Comparison of ENCODE assay signal across 17 cellular contexts in the genomic region with DNA sequence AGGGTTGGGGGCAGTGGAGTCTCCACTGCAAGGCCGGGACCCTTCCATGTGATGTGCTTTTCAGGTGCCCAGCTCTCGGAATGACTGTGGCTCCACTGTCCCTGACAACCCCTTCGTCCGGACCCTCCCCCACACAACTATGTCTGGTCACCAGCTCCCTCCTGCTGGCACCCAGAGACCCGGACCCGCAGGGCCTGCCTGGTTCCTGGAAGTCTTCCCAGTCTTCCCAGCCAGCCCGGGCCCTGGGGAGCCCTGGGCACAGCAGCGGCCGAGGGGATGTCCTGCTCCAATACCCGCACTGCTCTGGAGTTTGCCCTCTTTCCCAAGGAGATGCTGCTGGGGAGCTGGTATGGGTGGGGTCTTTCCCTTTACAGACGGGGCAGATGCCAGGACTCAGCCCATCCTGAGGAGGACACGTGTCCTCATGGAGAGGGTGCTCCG. TPM values are rescaled to one million over a fixed set of nuclear protein-coding genes. Genes with fewer than 3 reads are reported as not detected.
DNase-seq lines count a peak whose midpoint lies in the region; ATAC-seq, FAIRE-seq and TF ChIP-seq lines count a peak whose summit lies in the region.
"Had no signal": no experiment of that assay in that cellular context is flagged by ENCODE, and none has a peak within 500 bp of the region (broad histone marks: within the 10 kb centered on the region; RNA-seq: fewer than 3 reads in every experiment).

No MANE protein-coding gene starts in this region.

- BruUV-seq in HepG2 (replicated peaks; lab: Mats Ljungman, UMichigan) = no TSS peak

- H4K20me1 ChIP-seq in HepG2 (ENCODE audit: insufficient read depth, low read length) = no peaks in the 10 kb centered on the region

- in situ Hi-C loops in HepG2 (cut with HindIII; ENCODE audit: extremely low pct_ligation_motif_present, low pct_unique_long_range_greater_than_20kb) = no loop called here

- H3K79me2 ChIP-seq in HepG2 (ENCODE audit: insufficient read depth, low read length) = peaks cover 8% of the 10 kb centered on the region

- 97% methylated on average over 5 of the region's 13 CpGs for WGBS in esophagus muscularis mucosa
- WGBS in HepG2 (ENCODE audit: low lambda C conversion rate) = 95% methylated on average over 8 of the region's 13 CpGs

- POLR2A ChIA-PET in HepG2 (lab: Yijun Ruan, JAX) = no interaction called here

- DNase-seq in activated CD8-positive, alpha-beta memory T cell treated with anti-CD3 and anti-CD28 coated beads, Interleukin-2, amount 50 U/mL, for 4 hours = peak; percentile 13
- DNase-seq in activated CD8-positive, alpha-beta memory T cell treated with anti-CD3 and anti-CD28 coated beads for 24 hours = no peak
- DNase-seq in caudate nucleus (lab: John Stamatoyannopoulos, UW) = no peak
- DNase-seq in esophagus muscularis mucosa (ENCODE audit: extremely low spot score) = peak; percentile 57
- peak; percentile 60 for DNase-seq in upper lobe of right lung
- DNase-seq in NCI-H226 = no peak
- no peak for DNase-seq in NCI-H345 treated with DMSO at 0.1 percent for 48 hours (lab: John Stamatoyannopoulos, UW; ENCODE audit: unreplicated experiment)
- no peak for DNase-seq in HepG2 (ENCODE audit: low spot score)
- DNase-seq: 8988T, DMS153, GF-D8, KG1, MV-4-11, NCI-H187, NCI-H2227 treated with DMSO at 0.1 percent for 48 hours had no signal

- H2AFZ ChIP-seq in HepG2 (ENCODE audit: low read length) = no peak overlapping the region

- TF ChIP-seq POLR2A in esophagus muscularis mucosa (IDR thresholded peaks at IDR 0.05; ENCODE audit: low read depth) = no peak
- TF ChIP-seq POLR2A in HepG2 (IDR thresholded peaks at IDR 0.05; ENCODE audit: insufficient read depth in 1 of 2, low read depth in 2 of 2, low read length in 2 of 2) = no peak

- CTCF ChIA-PET in HepG2 (lab: Yijun Ruan, JAX; ENCODE audit: low intra/inter-chr PET ratio, low total read pairs) = no interaction called here

- intact Hi-C loops in esophagus muscularis mucosa (cut with DNase I) (no loop called here), upper lobe of right lung (cut with DNase I) (loop anchor here (10.0 kb wide), 1 partner anchor 64 kb away; no protein-coding TSS in a partner anchor), HepG2 (cut with micrococcal nuclease; ENCODE audit: unreplicated experiment) (no loop called here)

- H3K4me2 ChIP-seq in HepG2 (ENCODE audit: low read depth, low read length) = no peak overlapping the region

- TF ChIP-seq CTCF in esophagus muscularis mucosa (IDR thresholded peaks at IDR 0.05) (no peak), upper lobe of right lung (IDR thresholded peaks at IDR 0.05) (no peak), HepG2 (CRISPR knock-in tag; IDR thresholded peaks at IDR 0.05) (no peak)

- H3K27me3 ChIP-seq in esophagus muscularis mucosa (no peaks in the 10 kb centered on the region), upper lobe of right lung (no peaks in the 10 kb centered on the region), HepG2 (ENCODE audit: control insufficient read depth in 1 of 2, insufficient read depth in 2 of 2, low read length in 2 of 2) (no peaks in the 10 kb centered on the region)

- peaks cover 0 to 22% (median 20%) of the 10 kb centered on the region in 4 donors for H3K36me3 ChIP-seq in esophagus muscularis mucosa
- H3K36me3 ChIP-seq in upper lobe of right lung = no peaks in the 10 kb centered on the region
- peaks cover 3 to 24% of the 10 kb centered on the region in 2 experiments; a peak in 3 of 5 replicates for H3K36me3 ChIP-seq in HepG2 (replicated peaks in 1 of 2; ENCODE audit: control insufficient read depth in 1 of 2, insufficient read depth in 2 of 2, low read length in 2 of 2)

- H3K4me3 ChIP-seq in esophagus muscularis mucosa (no peak overlapping the region), upper lobe of right lung (no peak overlapping the region), HepG2 (replicated peaks in 1 of 3; ENCODE audit: insufficient read depth in 1 of 3, low read depth in 2 of 3, low read length in 3 of 3) (no peak overlapping the region)

- H3K27ac ChIP-seq in caudate nucleus (ENCODE audit: low read depth, low read length) (peak overlapping the region; percentile 87), esophagus muscularis mucosa (replicated peaks in 1 of 4) (no peak overlapping the region), upper lobe of right lung (no peak overlapping the region), HepG2 (ENCODE audit: extremely low read length, insufficient read depth, low read length) (no peak overlapping the region)

- H3K4me1 ChIP-seq in esophagus muscularis mucosa = peaks cover 34 to 51% (median 43%) of the 10 kb centered on the region in 4 donors
- peaks cover 10% of the 10 kb centered on the region for H3K4me1 ChIP-seq in upper lobe of right lung
- H3K4me1 ChIP-seq in HepG2 (ENCODE audit: insufficient read depth, low read length) = peaks cover 41% of the 10 kb centered on the region

- TF ChIP-seq RAD21 in HepG2 (CRISPR knock-in tag; IDR thresholded peaks at IDR 0.05) = no peak

- no peaks in the 10 kb centered on the region for H3K9me3 ChIP-seq in esophagus muscularis mucosa
- H3K9me3 ChIP-seq in upper lobe of right lung = no peaks in the 10 kb centered on the region
- H3K9me3 ChIP-seq in HepG2 (ENCODE audit: low read length) = no peaks in the 10 kb centered on the region

- no peak for ATAC-seq in upper lobe of right lung
- ATAC-seq in HepG2 = no peak
- ATAC-seq: HCT116, Panc1 had no signal

- no peak for FAIRE-seq in HepG2 (lab: Jason Lieb, UNC)

- TF ChIP-seq EP300 in esophagus muscularis mucosa (IDR thresholded peaks at IDR 0.05) (no peak), HepG2 (IDR thresholded peaks at IDR 0.05; ENCODE audit: low read depth in 2 of 2, low read length in 2 of 2) (no peak), HepG2 (CRISPR knock-in tag; IDR thresholded peaks at IDR 0.05; ENCODE audit: borderline replicate concordance) (no peak)

- H3K9ac ChIP-seq in HepG2 (ENCODE audit: insufficient read depth, low read depth, low read length) = no peak overlapping the region

TF ChIP-seq in HepG2, 621 proteins besides CTCF, POLR2A, EP300 and RAD21 (continues in another document):
- TF ChIP-seq ZNF766 (CRISPR knock-in tag; IDR thresholded peaks at IDR 0.05; ENCODE audit: borderline replicate concordance) (no peak), FOXO1 (CRISPR knock-in tag; IDR thresholded peaks at IDR 0.05) (no peak)

RNA-seq across cellular contexts. Expression of gene ATP6V0E2, which starts 5.5 kb away (rescaled TPM):
- total RNA-seq in esophagus muscularis mucosa = 10 to 100 TPM; 17.9 to 55.1 (median 32.7) TPM
- total RNA-seq in upper lobe of right lung = 19.6 TPM
- total RNA-seq in HepG2 (2016; rRNA removed; fragmentation: Illumina TruSeq; extraction: Trizol) = 142 and 203 TPM in 2 replicates
- total RNA-seq in HepG2 (2016; cell fraction: cytosol; rRNA removed; fragmentation: Illumina TruSeq; extraction: Trizol; ENCODE audit: low read depth) = 120 and 162 TPM in 2 replicates
- total RNA-seq in HepG2 (2016; cell fraction: insoluble cytoplasmic fraction; rRNA removed; fragmentation: Illumina TruSeq; extraction: Trizol) = 117 and 216 TPM in 2 replicates
- total RNA-seq in HepG2 (2016; cell fraction: membrane; rRNA removed; fragmentation: Illumina TruSeq; extraction: Trizol) = 244 and 302 TPM in 2 replicates
- 121 and 139 TPM in 2 replicates for total RNA-seq in HepG2 (2016; cell fraction: nucleus; rRNA removed; fragmentation: Illumina TruSeq; extraction: Trizol)
- 32.9 and 36.8 TPM in 2 replicates for polyA plus RNA-seq in HepG2 (2011; rRNA removed)
- polyA plus RNA-seq in HepG2 (2011; cell fraction: cytosol; rRNA removed) = 39.7 and 73.9 TPM in 2 replicates
- polyA plus RNA-seq in HepG2 (2011; cell fraction: nucleus; rRNA removed) = 47.4 and 51.5 TPM in 2 replicates
- polyA plus RNA-seq in HepG2 (2012) = 44.9 and 47.0 TPM in 2 replicates
- 173 and 241 TPM in 2 replicates for polyA plus RNA-seq in HepG2 (2016; cell fraction: cytosol; fragmentation: Illumina TruSeq; extraction: Trizol; ENCODE audit: low read depth)
- 167 and 202 TPM in 2 replicates for polyA plus RNA-seq in HepG2 (2016; cell fraction: insoluble cytoplasmic fraction; fragmentation: Illumina TruSeq; extraction: Trizol; ENCODE audit: low read depth)
- 293 and 346 TPM in 2 replicates for polyA plus RNA-seq in HepG2 (2016; cell fraction: membrane; fragmentation: Illumina TruSeq; extraction: Trizol; ENCODE audit: low read depth)
- polyA plus RNA-seq in HepG2 (2016; cell fraction: nucleus; fragmentation: Illumina TruSeq; extraction: Trizol; ENCODE audit: insufficient read depth, low read depth) = 253 and 256 TPM in 2 replicates
- polyA minus RNA-seq in HepG2 (2011; rRNA and poly(A)+ RNA removed; ENCODE audit: low replicate concordance) = 0.58 and 74.0 TPM in 2 replicates
- 30.3 and 36.1 TPM in 2 replicates for polyA minus RNA-seq in HepG2 (2011; cell fraction: cytosol; rRNA and poly(A)+ RNA removed)
- polyA minus RNA-seq in HepG2 (2011; cell fraction: nucleus; rRNA and poly(A)+ RNA removed) = 14.4 and 15.7 TPM in 2 replicates

RNA-seq across cellular contexts. Expression of gene ZNF862, which starts 41.1 kb away (rescaled TPM):
- 10 to 100 TPM in 3 of 4 donors, 1 to 10 TPM in 1; 9.1 to 17.1 (median 13.3) TPM for total RNA-seq in esophagus muscularis mucosa
- total RNA-seq in upper lobe of right lung = 14.6 TPM
- 0.89 and 1.0 TPM in 2 replicates for total RNA-seq in HepG2 (2016; rRNA removed; fragmentation: Illumina TruSeq; extraction: Trizol)
- total RNA-seq in HepG2 (2016; cell fraction: cytosol; rRNA removed; fragmentation: Illumina TruSeq; extraction: Trizol; ENCODE audit: low read depth) = 0.10 and 0.35 TPM in 2 replicates
- total RNA-seq in HepG2 (2016; cell fraction: insoluble cytoplasmic fraction; rRNA removed; fragmentation: Illumina TruSeq; extraction: Trizol) = 0.67 and 0.80 TPM in 2 replicates
- total RNA-seq in HepG2 (2016; cell fraction: membrane; rRNA removed; fragmentation: Illumina TruSeq; extraction: Trizol) = 0.46 and 0.55 TPM in 2 replicates
- 2.0 TPM in 2 replicates for total RNA-seq in HepG2 (2016; cell fraction: nucleus; rRNA removed; fragmentation: Illumina TruSeq; extraction: Trizol)
- polyA plus RNA-seq in HepG2 (2011; rRNA removed) = 2.0 and 2.8 TPM in 2 replicates
- polyA plus RNA-seq in HepG2 (2011; cell fraction: cytosol; rRNA removed) = 1.0 and 1.3 TPM in 2 replicates
- polyA plus RNA-seq in HepG2 (2011; cell fraction: nucleus; rRNA removed) = 7.1 and 8.7 TPM in 2 replicates
- polyA plus RNA-seq in HepG2 (2012) = 0.76 and 1.6 TPM in 2 replicates
- 0.25 and 0.28 TPM in 2 replicates for polyA plus RNA-seq in HepG2 (2016; cell fraction: cytosol; fragmentation: Illumina TruSeq; extraction: Trizol; ENCODE audit: low read depth)
- 0.27 and 0.70 TPM in 2 replicates for polyA plus RNA-seq in HepG2 (2016; cell fraction: insoluble cytoplasmic fraction; fragmentation: Illumina TruSeq; extraction: Trizol; ENCODE audit: low read depth)
- polyA plus RNA-seq in HepG2 (2016; cell fraction: membrane; fragmentation: Illumina TruSeq; extraction: Trizol; ENCODE audit: low read depth) = 0.29 and 0.43 TPM in 2 replicates
- polyA plus RNA-seq in HepG2 (2016; cell fraction: nucleus; fragmentation: Illumina TruSeq; extraction: Trizol; ENCODE audit: insufficient read depth, low read depth) = 1.9 and 2.0 TPM in 2 replicates
- 2.0 and 5.0 TPM in 2 replicates for polyA minus RNA-seq in HepG2 (2011; rRNA and poly(A)+ RNA removed; ENCODE audit: low replicate concordance)
- 0.59 and 1.2 TPM in 2 replicates for polyA minus RNA-seq in HepG2 (2011; cell fraction: cytosol; rRNA and poly(A)+ RNA removed)
- polyA minus RNA-seq in HepG2 (2011; cell fraction: nucleus; rRNA and poly(A)+ RNA removed) = 6.6 and 10.3 TPM in 2 replicates

Comparison
In these comparisons a context has a peak if more than half of its experiments do, and no peak if none do; other contexts are left out.
1. DNase-seq: peak in activated CD8-positive, alpha-beta memory T cell treated with anti-CD3 and anti-CD28 coated beads, Interleukin-2, amount 50 U/mL, for 4 hours (single experiment), esophagus muscularis mucosa (single experiment) and upper lobe of right lung (single experiment); none in activated CD8-positive, alpha-beta memory T cell treated with anti-CD3 and anti-CD28 coated beads for 24 hours (single experiment), caudate nucleus (0 of 61), NCI-H226 (single experiment), NCI-H345 treated with DMSO at 0.1 percent for 48 hours (single experiment) and HepG2 (single experiment).